23 cellular contexts compared by ENCODE assay signal in genomic region chr6:112197636-112198035, GRCh38. TPM values are rescaled to one million over a fixed set of nuclear protein-coding genes. Genes with fewer than 3 reads are reported as not detected.
"Had no signal": no experiment of that assay in that cellular context is flagged by ENCODE, and none has a peak within 500 bp of the region (broad histone marks: within the 10 kb centered on the region; RNA-seq: fewer than 3 reads in every experiment).

No MANE protein-coding gene starts in this region.

- ATAC-seq: left lobe of liver; lower lobe of right lung; natural killer cell; psoas muscle; sciatic nerve; stimulated activated naive CD8-positive, alpha-beta T cell treated with anti-CD3 and anti-CD28 coated beads, Interleukin-15, amount 100 ng/mL, for 72 hours had no signal

- H3K27ac ChIP-seq: coronary artery, lower lobe of right lung, ovary, psoas muscle, thyroid gland, vagina had no signal

- H3K36me3 ChIP-seq: esophagus squamous epithelium, lower lobe of right lung, ovary, thyroid gland, vagina had no signal

- H3K4me1 ChIP-seq: esophagus squamous epithelium, psoas muscle, thyroid gland had no signal

- H3K9me3 ChIP-seq: esophagus squamous epithelium, lower lobe of right lung, ovary, psoas muscle, thyroid gland, vagina had no signal

- H3K27me3 ChIP-seq: esophagus squamous epithelium, ovary, thyroid gland, vagina had no signal

- H3K4me3 ChIP-seq: coronary artery, esophagus squamous epithelium, lower lobe of right lung, ovary, psoas muscle, smooth muscle cell, thyroid gland, vagina had no signal

- DNase-seq: dermis blood vessel endothelial cell; effector memory CD4-positive, alpha-beta T cell; esophagus squamous epithelium; foreskin melanocyte; lower lobe of right lung; natural killer cell; occipital lobe; ovary; posterior cingulate gyrus; psoas muscle; stimulated activated CD4-positive, alpha-beta T cell treated with anti-CD3 and anti-CD28 coated beads, Interleukin-12 subunit alpha, Interleukin-12 subunit beta, amount 100 ng/mL, for 4 hours; stimulated activated CD4-positive, alpha-beta T cell treated with anti-CD3 and anti-CD28 coated beads, Interleukin-1b, Interleukin-23, amount 100 ng/mL, for 48 hours; stimulated activated CD4-positive, alpha-beta T cell treated with anti-CD3 and anti-CD28 coated beads, Interleukin-4, amount 100 ng/mL, for 1 hour; stimulated activated CD8-positive, alpha-beta memory T cell treated with anti-CD3 and anti-CD28 coated beads, Interleukin-4, amount 100 ng/mL, for 48 hours; stimulated activated naive CD4-positive, alpha-beta T cell; stimulated activated naive CD8-positive, alpha-beta T cell treated with anti-CD3 and anti-CD28 coated beads, Interleukin-15, amount 100 ng/mL, for 72 hours; thyroid gland; trophoblast cell had no signal

RNA-seq across cellular contexts. Expression of gene LAMA4, which starts 56.7 kb away (rescaled TPM):
- total RNA-seq: natural killer cell had no signal
